11 cellular contexts compared by ENCODE assay signal in the genomic region with DNA sequence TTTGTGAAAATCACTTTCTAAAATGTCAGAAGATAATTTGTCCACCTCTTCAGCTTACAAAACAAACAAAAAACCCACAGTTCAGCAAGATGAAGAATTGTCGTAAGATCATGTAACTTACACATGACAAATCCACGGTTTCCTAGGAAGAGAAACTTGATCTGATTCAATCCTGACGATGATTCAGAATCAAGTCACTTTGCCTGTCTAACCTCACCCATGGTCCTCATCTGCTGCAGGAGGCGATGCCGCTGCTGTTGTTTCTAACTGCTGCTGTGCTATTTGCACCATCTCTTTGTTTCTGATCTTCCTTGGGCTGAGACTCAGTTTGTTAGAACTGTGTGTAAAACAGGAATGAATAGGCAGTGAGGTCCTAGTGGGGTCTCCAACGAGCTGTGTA. TPM values are rescaled to one million over a fixed set of nuclear protein-coding genes. Genes with fewer than 3 reads are reported as not detected.
DNase-seq lines count a peak whose midpoint lies in the region; ATAC-seq, FAIRE-seq and TF ChIP-seq lines count a peak whose summit lies in the region.
"Had no signal": no experiment of that assay in that cellular context is flagged by ENCODE, and none has a peak within 500 bp of the region (broad histone marks: within the 10 kb centered on the region; RNA-seq: fewer than 3 reads in every experiment).

No MANE protein-coding gene starts in this region.

- BruUV-seq in K562 (replicated peaks; lab: Mats Ljungman, UMichigan), result no TSS peak

- peaks cover 8% of the 10 kb centered on the region for H3K27me3 Mint-ChIP-seq in osteocyte (ENCODE audit: unreplicated experiment)

- peak; percentile 29 for DNase-seq in NCI-H2107 treated with DMSO at 0.1 percent for 48 hours (lab: John Stamatoyannopoulos, UW; ENCODE audit: unreplicated experiment)
- DNase-seq in NCI-H2107 (lab: John Stamatoyannopoulos, UW), result no peak
- peak; percentile 89 for DNase-seq in NCI-H1694 treated with DMSO at 0.1 percent for 48 hours (lab: John Stamatoyannopoulos, UW)
- DNase-seq in K562 (ENCODE audit: extremely low read depth in 1 of 4, low spot score in 3 of 4), result no peak
- DNase-seq in osteocyte (ENCODE audit: extremely low spot score, unreplicated experiment), result no peak
- no peak for DNase-seq in middle frontal gyrus (ENCODE audit: extremely low spot score, low spot score)
- DNase-seq in GOT3 (lab: John Stamatoyannopoulos, UW), result no peak
- DNase-seq in esophagus muscularis mucosa (ENCODE audit: extremely low spot score), result no peak
- DNase-seq: hypothalamus, NCI-H524 had no signal

- CTCF ChIA-PET in K562 (lab: Yijun Ruan, JAX; ENCODE audit: low intra/inter-chr PET ratio), result no interaction called here

- H3K27me3 ChIP-seq in K562 (ENCODE audit: control insufficient read depth in 2 of 2, insufficient read depth in 2 of 2, low read length in 2 of 2), result no peaks in the 10 kb centered on the region
- peaks cover 0 to 33% (median 0%) of the 10 kb centered on the region in 4 donors for H3K27me3 ChIP-seq in esophagus muscularis mucosa

- H4K20me1 ChIP-seq in K562 (replicated peaks; ENCODE audit: control insufficient read depth, insufficient read depth, low read length), result no peaks in the 10 kb centered on the region

- WGBS in K562 (ENCODE audit: insufficient coverage, low coverage, missing lambda C conversion rate), result 48% methylated on average over 6 of the region's 6 CpGs
- 74% methylated on average over 6 of the region's 6 CpGs for WGBS in esophagus muscularis mucosa

- ATAC-seq in K562, result no peak

- H3K4me3 Mint-ChIP-seq in osteocyte (ENCODE audit: unreplicated experiment), result peak overlapping the region; percentile 58

- POLR2A ChIA-PET in K562 (lab: Yijun Ruan, JAX), result interaction anchor here (0.9 to 3.4 kb wide), 2 partner anchors 11 to 104 kb away, joined by 3 to 17 read pairs; partner anchors contain the start of genes NTRK1 and PRCC

- H3K4me3 ChIP-seq in K562, result no peak overlapping the region
- no peak overlapping the region for H3K4me3 ChIP-seq in esophagus muscularis mucosa

- FAIRE-seq in K562 (lab: Jason Lieb, UNC), result peak; percentile 19

- peak overlapping the region in 1 of 2 experiments; percentile 68; a peak in 1 of 4 replicates for H3K9ac ChIP-seq in K562 (ENCODE audit: insufficient read depth in 1 of 2, low read depth in 2 of 2, low read length in 2 of 2)

- H3K9me1 ChIP-seq in K562 (ENCODE audit: control insufficient read depth, insufficient read depth, low read length), result peaks cover 4% of the 10 kb centered on the region

- TF ChIP-seq EP300 in K562 (IDR thresholded peaks at IDR 0.05; ENCODE audit: low read length) (no peak), esophagus muscularis mucosa (IDR thresholded peaks at IDR 0.05) (no peak)

- intact Hi-C loops in K562 (cut with micrococcal nuclease), result no loop called here
- intact Hi-C loops in esophagus muscularis mucosa (cut with DNase I), result no loop called here

- H3K4me1 ChIP-seq in K562 (replicated peaks in 1 of 2; ENCODE audit: control insufficient read depth in 2 of 2, insufficient read depth in 2 of 2, low read length in 2 of 2), result peaks cover 37 to 52% of the 10 kb centered on the region in 2 experiments
- no peaks in the 10 kb centered on the region for H3K4me1 ChIP-seq in esophagus muscularis mucosa

- in situ Hi-C loops in K562 (cut with MboI), result no loop called here

- no peak for TF ChIP-seq RAD21 in K562 (CRISPR knock-in tag; conservative IDR thresholded peaks at IDR 0.05 in 1 of 2, IDR thresholded peaks at IDR 0.05 in 1 of 2)

- peaks cover 15% of the 10 kb centered on the region for H3K4me1 Mint-ChIP-seq in osteocyte (ENCODE audit: unreplicated experiment)

- H3K9me3 ChIP-seq in K562 (replicated peaks; ENCODE audit: control insufficient read depth, insufficient read depth, low read depth, low read length), result no peaks in the 10 kb centered on the region
- no peaks in the 10 kb centered on the region for H3K9me3 ChIP-seq in esophagus muscularis mucosa

- no peak overlapping the region for H3K4me2 ChIP-seq in K562 (ENCODE audit: insufficient read depth, low read length)

- H3K27ac Mint-ChIP-seq in osteocyte (ENCODE audit: unreplicated experiment), result peak overlapping the region; percentile 80

- no peaks in the 10 kb centered on the region for H3K36me3 Mint-ChIP-seq in osteocyte (ENCODE audit: unreplicated experiment)

- H3K9me3 Mint-ChIP-seq in osteocyte (ENCODE audit: unreplicated experiment), result no peaks in the 10 kb centered on the region

- peaks cover 7% of the 10 kb centered on the region; the same call in 2 of the 3 replicates for H3K79me2 ChIP-seq in K562 (ENCODE audit: control insufficient read depth, insufficient read depth, low read length)

- H2AFZ ChIP-seq in K562 (ENCODE audit: low read depth, low read length), result no peak overlapping the region

- TF ChIP-seq CTCF in K562 (IDR thresholded peaks at IDR 0.05 in 2 of 3, conservative IDR thresholded peaks at IDR 0.05 in 1 of 3; ENCODE audit: insufficient read depth in 2 of 3, low read depth in 1 of 3, low read length in 3 of 3) (no peak), osteocyte (IDR thresholded peaks at IDR 0.05) (no peak), esophagus muscularis mucosa (IDR thresholded peaks at IDR 0.05) (no peak)

- TF ChIP-seq POLR2A in K562 (conservative IDR thresholded peaks at IDR 0.05) (no peak), esophagus muscularis mucosa (IDR thresholded peaks at IDR 0.05; ENCODE audit: low read depth) (no peak)

- no peak overlapping the region for H3K27ac ChIP-seq in K562 (ENCODE audit: extremely low read depth, low read depth, low read length)
- H3K27ac ChIP-seq in esophagus muscularis mucosa (replicated peaks in 1 of 4), result no peak overlapping the region
- H3K27ac ChIP-seq: 22Rv1 had no signal

- peaks cover 5% of the 10 kb centered on the region; the same call in 2 of the 3 replicates for H3K36me3 ChIP-seq in K562 (ENCODE audit: control insufficient read depth, insufficient read depth, low read length)
- no peaks in the 10 kb centered on the region for H3K36me3 ChIP-seq in esophagus muscularis mucosa

RNA-seq across cellular contexts. Expression of gene NTRK1, which starts 10.1 kb away (rescaled TPM):
- 54.2 and 208 TPM in 2 replicates for total RNA-seq in K562 (2011; cell fraction: chromatin; rRNA removed; ENCODE audit: low replicate concordance)
- 116 and 182 TPM in 2 replicates for total RNA-seq in K562 (2011; cell fraction: nucleolus; rRNA removed)
- 78.5 and 79.4 TPM in 2 replicates for total RNA-seq in K562 (2011; cell fraction: nucleoplasm; rRNA removed)
- total RNA-seq in K562 (2014; rRNA removed), result 22.4 and 23.1 TPM in 2 replicates
- 3.3 and 4.8 TPM in 2 replicates for total RNA-seq in K562 (2014; rRNA removed; fragmentation: Illumina TruSeq; extraction: Trizol)
- 4.0 and 4.2 TPM in 2 replicates for total RNA-seq in K562 (2015; rRNA removed; fragmentation: Illumina TruSeq; extraction: Trizol)
- total RNA-seq in K562 (2021), result 28.0 and 30.0 TPM in 2 replicates
- polyA plus RNA-seq in K562 (2011; rRNA removed), result 18.2 and 21.5 TPM in 2 replicates
- polyA plus RNA-seq in K562 (2011; cell fraction: cytosol; rRNA removed), result 16.8 and 66.3 TPM in 2 replicates
- 93.6 and 258 TPM in 2 replicates for polyA plus RNA-seq in K562 (2011; cell fraction: nucleus; rRNA removed)
- polyA plus RNA-seq in K562 (2012), result 23.1 and 95.0 TPM in 2 replicates
- polyA plus RNA-seq in K562 (2014; fragmentation: Illumina TruSeq; extraction: Trizol), result 7.9 and 16.1 TPM in 2 replicates
- 1 to 10 TPM in 1 of 2 experiments, under 1 TPM in 1; 0.46 to 2.3 TPM for polyA plus RNA-seq in K562 (2014; fragmentation: Nextera tagmentation; extraction: Ambion mirVana)
- polyA plus RNA-seq in K562 (2014; rRNA removed), result 23.3 and 26.2 TPM in 2 replicates
- polyA minus RNA-seq in K562 (2011; rRNA and poly(A)+ RNA removed), result 5.4 and 15.6 TPM in 2 replicates
- polyA minus RNA-seq in K562 (2011; cell fraction: cytosol; rRNA and poly(A)+ RNA removed), result 13.1 and 24.5 TPM in 2 replicates
- 19.4 and 42.9 TPM in 2 replicates for polyA minus RNA-seq in K562 (2011; cell fraction: nucleus; rRNA and poly(A)+ RNA removed)
- total RNA-seq in osteocyte, result not detected in 2 replicates
- 1 to 10 TPM in 3 of 4 donors, under 1 TPM in 1; 0.58 to 2.5 (median 1.8) TPM for total RNA-seq in esophagus muscularis mucosa

RNA-seq across cellular contexts. Expression of gene INSRR, which starts 11.8 kb away (rescaled TPM):
- 0.14 and 1.6 TPM in 2 replicates for total RNA-seq in K562 (2011; cell fraction: chromatin; rRNA removed; ENCODE audit: low replicate concordance)
- total RNA-seq in K562 (2011; cell fraction: nucleolus; rRNA removed), result 0.66 and 0.67 TPM in 2 replicates
- 0.44 and 0.46 TPM in 2 replicates for total RNA-seq in K562 (2011; cell fraction: nucleoplasm; rRNA removed)
- total RNA-seq in K562 (2014; rRNA removed) (0.08 TPM in 1 of 2 replicates, not detected in the other), K562 (2014; rRNA removed; fragmentation: Illumina TruSeq; extraction: Trizol) (0.04 TPM in 1 of 2 replicates, not detected in the other), K562 (2015; rRNA removed; fragmentation: Illumina TruSeq; extraction: Trizol) (0.04 and 0.07 TPM in 2 replicates), K562 (2021) (0.18 TPM in 2 replicates), osteocyte (0.08 and 0.21 TPM in 2 replicates), esophagus muscularis mucosa (not detected)
- polyA plus RNA-seq in K562 (2011; rRNA removed) (0.06 and 0.07 TPM in 2 replicates), K562 (2014; fragmentation: Illumina TruSeq; extraction: Trizol) (0.03 and 0.06 TPM in 2 replicates), K562 (2014; fragmentation: Nextera tagmentation; extraction: Ambion mirVana) (not detected), K562 (2014; rRNA removed) (0.07 and 0.12 TPM in 2 replicates)
- polyA plus RNA-seq in K562 (2011; cell fraction: cytosol; rRNA removed), result 0.04 and 0.16 TPM in 2 replicates
- polyA plus RNA-seq in K562 (2011; cell fraction: nucleus; rRNA removed), result 0.44 and 1.7 TPM in 2 replicates
- polyA plus RNA-seq in K562 (2012), result 0.25 and 0.83 TPM in 2 replicates
- polyA minus RNA-seq in K562 (2011; rRNA and poly(A)+ RNA removed), result 0.09 and 0.21 TPM in 2 replicates
- polyA minus RNA-seq in K562 (2011; cell fraction: cytosol; rRNA and poly(A)+ RNA removed), result not detected in 2 replicates
- polyA minus RNA-seq in K562 (2011; cell fraction: nucleus; rRNA and poly(A)+ RNA removed), result 0.33 and 0.81 TPM in 2 replicates

RNA-seq across cellular contexts. Expression of gene PEAR1, which starts 22.8 kb away (rescaled TPM):
- 6.2 and 13.8 TPM in 2 replicates for total RNA-seq in K562 (2011; cell fraction: chromatin; rRNA removed; ENCODE audit: low replicate concordance)
- 11.7 and 12.5 TPM in 2 replicates for total RNA-seq in K562 (2011; cell fraction: nucleolus; rRNA removed)
- 6.5 and 7.2 TPM in 2 replicates for total RNA-seq in K562 (2011; cell fraction: nucleoplasm; rRNA removed)
- total RNA-seq in K562 (2014; rRNA removed), result 6.4 and 12.7 TPM in 2 replicates
- 2.5 and 2.6 TPM in 2 replicates for total RNA-seq in K562 (2014; rRNA removed; fragmentation: Illumina TruSeq; extraction: Trizol)
- total RNA-seq in K562 (2015; rRNA removed; fragmentation: Illumina TruSeq; extraction: Trizol), result 5.9 and 6.0 TPM in 2 replicates
- 5.2 and 6.1 TPM in 2 replicates for total RNA-seq in K562 (2021)
- polyA plus RNA-seq in K562 (2011; rRNA removed), result 13.9 and 16.6 TPM in 2 replicates
- polyA plus RNA-seq in K562 (2011; cell fraction: cytosol; rRNA removed), result 17.4 and 33.0 TPM in 2 replicates
- polyA plus RNA-seq in K562 (2011; cell fraction: nucleus; rRNA removed), result 30.0 and 34.3 TPM in 2 replicates
- 5.5 and 7.2 TPM in 2 replicates for polyA plus RNA-seq in K562 (2012)
- 6.8 and 9.8 TPM in 2 replicates for polyA plus RNA-seq in K562 (2014; fragmentation: Illumina TruSeq; extraction: Trizol)
- polyA plus RNA-seq in K562 (2014; fragmentation: Nextera tagmentation; extraction: Ambion mirVana), result 1 to 10 TPM in 1 of 2 experiments, under 1 TPM in 1; 0.87 to 1.1 TPM
- 7.0 and 9.1 TPM in 2 replicates for polyA plus RNA-seq in K562 (2014; rRNA removed)
- polyA minus RNA-seq in K562 (2011; rRNA and poly(A)+ RNA removed), result 6.3 and 7.1 TPM in 2 replicates
- polyA minus RNA-seq in K562 (2011; cell fraction: cytosol; rRNA and poly(A)+ RNA removed), result 7.3 and 8.2 TPM in 2 replicates
- 6.3 and 12.1 TPM in 2 replicates for polyA minus RNA-seq in K562 (2011; cell fraction: nucleus; rRNA and poly(A)+ RNA removed)
- total RNA-seq in osteocyte, result 27.4 and 28.2 TPM in 2 replicates
- 10 to 100 TPM in 2 of 4 donors, 1 to 10 TPM in 2; 6.1 to 13.6 (median 10.9) TPM for total RNA-seq in esophagus muscularis mucosa

RNA-seq across cellular contexts. Expression of gene LRRC71, which starts 49.7 kb away (rescaled TPM):
- 2.2 and 3.8 TPM in 2 replicates for total RNA-seq in K562 (2011; cell fraction: chromatin; rRNA removed; ENCODE audit: low replicate concordance)
- total RNA-seq in K562 (2011; cell fraction: nucleolus; rRNA removed), result 2.5 and 4.9 TPM in 2 replicates
- total RNA-seq in K562 (2011; cell fraction: nucleoplasm; rRNA removed), result 2.4 and 2.8 TPM in 2 replicates
- 0.64 TPM in 1 of 2 replicates, not detected in the other for total RNA-seq in K562 (2014; rRNA removed)
- total RNA-seq in K562 (2014; rRNA removed; fragmentation: Illumina TruSeq; extraction: Trizol), result 0.22 and 0.51 TPM in 2 replicates
- not detected in 2 replicates for total RNA-seq in K562 (2015; rRNA removed; fragmentation: Illumina TruSeq; extraction: Trizol)
- total RNA-seq in K562 (2021), result 0.45 and 1.2 TPM in 2 replicates
- polyA plus RNA-seq in K562 (2011; rRNA removed), result 0.87 and 1.1 TPM in 2 replicates
- polyA plus RNA-seq in K562 (2011; cell fraction: cytosol; rRNA removed), result 0.99 and 1.4 TPM in 2 replicates
- polyA plus RNA-seq in K562 (2011; cell fraction: nucleus; rRNA removed), result 2.4 and 4.3 TPM in 2 replicates
- polyA plus RNA-seq in K562 (2012), result 0.90 and 0.99 TPM in 2 replicates
- 0.06 and 0.51 TPM in 2 replicates for polyA plus RNA-seq in K562 (2014; fragmentation: Illumina TruSeq; extraction: Trizol)
- under 1 TPM; 0.23 to 0.38 TPM for polyA plus RNA-seq in K562 (2014; fragmentation: Nextera tagmentation; extraction: Ambion mirVana)
- 0.19 and 0.91 TPM in 2 replicates for polyA plus RNA-seq in K562 (2014; rRNA removed)
- 0.54 and 0.63 TPM in 2 replicates for polyA minus RNA-seq in K562 (2011; rRNA and poly(A)+ RNA removed)
- 1.5 TPM in 1 of 2 replicates, not detected in the other for polyA minus RNA-seq in K562 (2011; cell fraction: cytosol; rRNA and poly(A)+ RNA removed)
- 1.1 and 1.4 TPM in 2 replicates for polyA minus RNA-seq in K562 (2011; cell fraction: nucleus; rRNA and poly(A)+ RNA removed)
- 0.18 and 0.35 TPM in 2 replicates for total RNA-seq in osteocyte
- total RNA-seq in esophagus muscularis mucosa, result not detected

RNA-seq across cellular contexts. Expression of gene SH2D2A, which starts 54.1 kb away (rescaled TPM):
- 15.3 and 26.9 TPM in 2 replicates for total RNA-seq in K562 (2011; cell fraction: chromatin; rRNA removed; ENCODE audit: low replicate concordance)
- total RNA-seq in K562 (2011; cell fraction: nucleolus; rRNA removed), result 16.2 and 18.2 TPM in 2 replicates
- total RNA-seq in K562 (2011; cell fraction: nucleoplasm; rRNA removed), result 20.7 and 27.8 TPM in 2 replicates
- total RNA-seq in K562 (2014; rRNA removed) (27.7 and 36.0 TPM in 2 replicates), K562 (2014; rRNA removed; fragmentation: Illumina TruSeq; extraction: Trizol) (4.8 and 6.9 TPM in 2 replicates), K562 (2015; rRNA removed; fragmentation: Illumina TruSeq; extraction: Trizol) (6.3 and 8.4 TPM in 2 replicates), K562 (2021) (33.6 TPM in 2 replicates), osteocyte (not detected in 2 replicates), esophagus muscularis mucosa (1 to 10 TPM in 1 of 4 donors, under 1 TPM in 2, not detected in 1; 0.83 to 2.7 (median 0.84) TPM)
- polyA plus RNA-seq in K562 (2011; rRNA removed) (5.7 and 9.7 TPM in 2 replicates), K562 (2014; fragmentation: Illumina TruSeq; extraction: Trizol) (20.0 and 21.2 TPM in 2 replicates), K562 (2014; fragmentation: Nextera tagmentation; extraction: Ambion mirVana) (1 to 10 TPM in 1 of 2 experiments, under 1 TPM in 1; 0.89 to 1.1 TPM), K562 (2014; rRNA removed) (20.8 and 21.4 TPM in 2 replicates)
- 12.6 and 29.0 TPM in 2 replicates for polyA plus RNA-seq in K562 (2011; cell fraction: cytosol; rRNA removed)
- polyA plus RNA-seq in K562 (2011; cell fraction: nucleus; rRNA removed), result 10.6 and 25.9 TPM in 2 replicates
- 30.7 and 34.5 TPM in 2 replicates for polyA plus RNA-seq in K562 (2012)
- polyA minus RNA-seq in K562 (2011; rRNA and poly(A)+ RNA removed), result 2.2 and 4.8 TPM in 2 replicates
- polyA minus RNA-seq in K562 (2011; cell fraction: cytosol; rRNA and poly(A)+ RNA removed), result 11.6 and 16.2 TPM in 2 replicates
- polyA minus RNA-seq in K562 (2011; cell fraction: nucleus; rRNA and poly(A)+ RNA removed), result 10.4 and 13.3 TPM in 2 replicates

Comparison
In these comparisons a context has a peak if more than half of its experiments do, and no peak if none do; other contexts are left out.
1. DNase-seq: peak in NCI-H2107 treated with DMSO at 0.1 percent for 48 hours (single experiment) and NCI-H1694 treated with DMSO at 0.1 percent for 48 hours (single experiment); none in NCI-H2107 (single experiment), K562 (0 of 4), osteocyte (single experiment), middle frontal gyrus (single experiment), GOT3 (single experiment) and esophagus muscularis mucosa (single experiment).